Comparison of ENCODE assay signal across 8 cellular contexts in genomic region chr9:112717669-112718331, GRCh38. TPM values are rescaled to one million over a fixed set of nuclear protein-coding genes. Genes with fewer than 3 reads are reported as not detected.
DNase-seq lines count a peak whose midpoint lies in the region; ATAC-seq lines count a peak whose summit lies in the region.

INIP (minus strand) TSS chr9:112718117; CDS start chr9:112716485, 1,632 bp downstream.

- H3K4me1 ChIP-seq in mesenchymal stem cell (ENCODE audit: control insufficient read depth, insufficient read depth, low read depth, low read length) = peaks cover 2% of the 10 kb centered on the region

- peak; percentile 82 for ATAC-seq in GM19468 (IDR thresholded peaks at IDR 0.05; ENCODE audit: extremely low read depth, unreplicated experiment)
- peak; percentile 89 for ATAC-seq in effector memory CD8-positive, alpha-beta T cell (replicated peaks)

- H3K9me3 ChIP-seq in mesenchymal stem cell (ENCODE audit: control insufficient read depth, low read length) = no peaks in the 10 kb centered on the region

- peak within 1 kb of the TSS in 1 of 2 experiments; percentile 4 for H3K14ac ChIP-seq in mesenchymal stem cell (ENCODE audit: low read length in 2 of 2)

- peaks cover 20% of the 10 kb centered on the region for H3K36me3 Mint-ChIP-seq in effector memory CD8-positive, alpha-beta T cell (ENCODE audit: insufficient read depth)

- H2BK120ac ChIP-seq in mesenchymal stem cell (ENCODE audit: low read depth, low read length) = no peak within 1 kb of the TSS

- peak within 1 kb of the TSS; percentile 81 for H4K8ac ChIP-seq in mesenchymal stem cell (ENCODE audit: low read length)

- no peaks in the 10 kb centered on the region for H3K9me3 Mint-ChIP-seq in effector memory CD8-positive, alpha-beta T cell

- peak within 1 kb of the TSS; percentile 91 for H2AFZ ChIP-seq in mesenchymal stem cell (ENCODE audit: low read depth, low read length)

- DNase-seq in COLO829 (ENCODE audit: low spot score) (peak; percentile 92), HS-5 (ENCODE audit: low read depth) (peak; percentile 83), NK-92 (lab: John Stamatoyannopoulos, UW; ENCODE audit: unreplicated experiment) (peak; percentile 87), mesenchymal stem cell (peak; percentile 97)
- peak; percentile 98 for DNase-seq in activated CD8-positive, alpha-beta memory T cell treated with anti-CD3 and anti-CD28 coated beads for 24 hours
- DNase-seq in effector memory CD8-positive, alpha-beta T cell = peak; percentile 97
- peak; percentile 97 for DNase-seq in stimulated activated CD8-positive, alpha-beta memory T cell treated with anti-CD3 and anti-CD28 coated beads, Interleukin-12 subunit alpha, Interleukin-12 subunit beta, amount 100 ng/mL, for 4 hours (ENCODE audit: low read depth)

- peak within 1 kb of the TSS; percentile 95 for H3K9ac ChIP-seq in mesenchymal stem cell (ENCODE audit: low read length)

- H4K91ac ChIP-seq in mesenchymal stem cell (ENCODE audit: low read length) = peak within 1 kb of the TSS; percentile 48

- peaks cover 4 to 14% of the 10 kb centered on the region in 2 experiments for H3K36me3 ChIP-seq in mesenchymal stem cell (ENCODE audit: control insufficient read depth in 1 of 2, insufficient read depth in 2 of 2, low read depth in 1 of 2, low read length in 2 of 2)

- peak within 1 kb of the TSS; percentile 85 to 94 for H3K4me3 Mint-ChIP-seq in effector memory CD8-positive, alpha-beta T cell

- H3K27me3 ChIP-seq in mesenchymal stem cell (ENCODE audit: control insufficient read depth in 1 of 2, insufficient read depth in 1 of 2, low read length in 2 of 2) = no peaks in the 10 kb centered on the region

- peak within 1 kb of the TSS in 1 of 2 experiments; percentile 32 for H2BK12ac ChIP-seq in mesenchymal stem cell (ENCODE audit: low read length in 2 of 2)

- H3K79me1 ChIP-seq in mesenchymal stem cell (replicated peaks; ENCODE audit: low read length, poor library complexity, severe bottlenecking) = peaks cover 9% of the 10 kb centered on the region

- H3K27ac ChIP-seq in mesenchymal stem cell (ENCODE audit: low read length, poor library complexity, severe bottlenecking) = peak within 1 kb of the TSS; percentile 26

- no peak within 1 kb of the TSS for H2BK15ac ChIP-seq in mesenchymal stem cell (ENCODE audit: low read depth, poor library complexity, severe bottlenecking)

- H3K27ac Mint-ChIP-seq in effector memory CD8-positive, alpha-beta T cell = peak within 1 kb of the TSS; percentile 92 to 96

- no peaks in the 10 kb centered on the region for H3K27me3 Mint-ChIP-seq in effector memory CD8-positive, alpha-beta T cell

- WGBS in mesenchymal stem cell = 2% methylated on average over 50 of the region's 51 CpGs

- peaks cover 10 to 17% of the 10 kb centered on the region in 2 donors for H3K4me1 Mint-ChIP-seq in effector memory CD8-positive, alpha-beta T cell (ENCODE audit: low read depth in 2 of 2)

- H2AK5ac ChIP-seq in mesenchymal stem cell (ENCODE audit: low read length, severe bottlenecking) = no peak within 1 kb of the TSS

- peak within 1 kb of the TSS in 1 of 2 experiments; percentile 86 for H3K4ac ChIP-seq in mesenchymal stem cell (ENCODE audit: low read depth in 1 of 2, low read length in 2 of 2)

- peak within 1 kb of the TSS; percentile 73 for H3K4me2 ChIP-seq in mesenchymal stem cell (ENCODE audit: low read length, poor library complexity, severe bottlenecking)

- H3K23ac ChIP-seq in mesenchymal stem cell (ENCODE audit: low read length in 2 of 2) = no peak within 1 kb of the TSS

- peak within 1 kb of the TSS; percentile 26 to 85 for H3K18ac ChIP-seq in mesenchymal stem cell (ENCODE audit: low read depth in 1 of 2, low read length in 2 of 2)

- no peak within 1 kb of the TSS for H2BK5ac ChIP-seq in mesenchymal stem cell (ENCODE audit: low read depth, low read length, poor library complexity, severe bottlenecking)

- peak within 1 kb of the TSS; percentile 73 to 97 for H3K4me3 ChIP-seq in mesenchymal stem cell (ENCODE audit: insufficient read depth in 1 of 2, low read depth in 1 of 2, low read length in 2 of 2)

RNA-seq across cellular contexts. Expression of gene INIP, which starts in this region (rescaled TPM):
- polyA plus RNA-seq in mesenchymal stem cell (2013, experiment 1 of 2) = 10.1 TPM
- 11.7 TPM for polyA plus RNA-seq in mesenchymal stem cell (2013, experiment 2 of 2)

Comparison
In these comparisons a context has a peak if more than half of its experiments do, and no peak if none do; other contexts are left out.
1. Peak in every context shown above with its lines: DNase-seq, ATAC-seq, H3K4me3 ChIP-seq and H3K27ac ChIP-seq.